16 cellular contexts compared by ENCODE assay signal in the genomic region with DNA sequence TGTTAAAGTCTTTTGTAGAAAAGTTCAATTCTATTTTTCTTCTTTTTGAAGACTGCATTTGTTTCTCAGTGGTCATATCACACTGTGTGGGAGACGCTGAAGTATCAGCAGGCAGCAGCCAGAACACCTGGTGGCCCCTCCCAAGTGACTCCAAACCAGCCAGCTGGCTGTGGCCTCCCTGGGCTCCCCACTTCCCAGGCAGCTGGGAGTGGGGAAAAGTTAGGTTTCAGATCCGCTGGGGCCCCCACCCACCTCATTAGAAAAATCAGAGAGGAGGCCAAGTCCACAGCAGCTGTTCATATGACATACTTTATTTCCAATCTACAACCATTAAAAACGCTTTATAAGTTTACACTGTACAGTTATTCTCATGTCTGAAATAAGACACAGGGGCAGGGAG.
"Had no signal": no experiment of that assay in that cellular context is flagged by ENCODE, and none has a peak within 500 bp of the region (broad histone marks: within the 10 kb centered on the region; RNA-seq: fewer than 3 reads in every experiment).

No MANE protein-coding gene starts in this region.

- H3K9me3 Mint-ChIP-seq: activated CD4-positive, alpha-beta memory T cell treated with anti-CD3 and anti-CD28 coated beads, Interleukin-2, amount 10 ng/mL, durations not matched to agents 7 days and 5 days had no signal

- H3K27ac ChIP-seq: cardiac muscle cell, right atrium auricular region, suprapubic skin, upper lobe of right lung had no signal

- H3K27me3 Mint-ChIP-seq: naive B cell had no signal

- H3K9me3 ChIP-seq: heart left ventricle, right atrium auricular region, suprapubic skin, upper lobe of right lung had no signal

- H3K27me3 ChIP-seq: cardiac muscle cell, heart left ventricle, right atrium auricular region, suprapubic skin, upper lobe of right lung had no signal

- H3K27ac Mint-ChIP-seq: activated CD4-positive, alpha-beta memory T cell treated with anti-CD3 and anti-CD28 coated beads, Interleukin-2, amount 10 ng/mL, durations not matched to agents 7 days and 5 days; activated naive CD8-positive, alpha-beta T cell treated with anti-CD3 and anti-CD28 coated beads, Interleukin-2, amount 50 U/mL, for 24 hours had no signal

- H3K36me3 Mint-ChIP-seq: naive B cell had no signal

- H3K36me3 ChIP-seq: cardiac muscle cell, right atrium auricular region, suprapubic skin had no signal

- H3K4me3 Mint-ChIP-seq: activated CD4-positive, alpha-beta memory T cell treated with anti-CD3 and anti-CD28 coated beads, Interleukin-2, amount 10 ng/mL, durations not matched to agents 7 days and 5 days; activated naive CD8-positive, alpha-beta T cell treated with anti-CD3 and anti-CD28 coated beads, Interleukin-2, amount 50 U/mL, for 24 hours had no signal

- ATAC-seq: activated naive CD8-positive, alpha-beta T cell treated with anti-CD3 and anti-CD28 coated beads, Interleukin-2, amount 50 U/mL, for 24 hours; heart left ventricle; upper lobe of right lung had no signal

- H3K4me3 ChIP-seq: cardiac muscle cell, heart left ventricle, right atrium auricular region, suprapubic skin, upper lobe of right lung had no signal

- DNase-seq: activated CD4-positive, alpha-beta memory T cell treated with anti-CD3 and anti-CD28 coated beads, Interleukin-2, amount 10 ng/mL, durations not matched to agents 7 days and 5 days; activated CD4-positive, CD25-positive, alpha-beta regulatory T cell treated with anti-CD3 and anti-CD28 coated beads, Interleukin-2, amount 50 U/mL, for 72 hours; activated naive CD4-positive, alpha-beta T cell treated with Interleukin-2 at 50 U/mL for 16 hours; activated naive CD8-positive, alpha-beta T cell treated with anti-CD3 and anti-CD28 coated beads, Interleukin-2, amount 50 U/mL, for 24 hours; activated T-cell treated with anti-CD3 and anti-CD28 coated beads, Interleukin-2, amount 50 U/mL, for 48 hours; effector CD4-positive, alpha-beta T cell; foreskin melanocyte; heart left ventricle; islet precursor cell; naive B cell; stimulated activated CD4-positive, alpha-beta T cell treated with anti-CD3 and anti-CD28 coated beads, Interleukin-12 subunit alpha, Interleukin-12 subunit beta, amount 100 ng/mL, for 4 hours; stimulated activated naive CD4-positive, alpha-beta T cell; upper lobe of right lung had no signal
